In the genomic region with DNA sequence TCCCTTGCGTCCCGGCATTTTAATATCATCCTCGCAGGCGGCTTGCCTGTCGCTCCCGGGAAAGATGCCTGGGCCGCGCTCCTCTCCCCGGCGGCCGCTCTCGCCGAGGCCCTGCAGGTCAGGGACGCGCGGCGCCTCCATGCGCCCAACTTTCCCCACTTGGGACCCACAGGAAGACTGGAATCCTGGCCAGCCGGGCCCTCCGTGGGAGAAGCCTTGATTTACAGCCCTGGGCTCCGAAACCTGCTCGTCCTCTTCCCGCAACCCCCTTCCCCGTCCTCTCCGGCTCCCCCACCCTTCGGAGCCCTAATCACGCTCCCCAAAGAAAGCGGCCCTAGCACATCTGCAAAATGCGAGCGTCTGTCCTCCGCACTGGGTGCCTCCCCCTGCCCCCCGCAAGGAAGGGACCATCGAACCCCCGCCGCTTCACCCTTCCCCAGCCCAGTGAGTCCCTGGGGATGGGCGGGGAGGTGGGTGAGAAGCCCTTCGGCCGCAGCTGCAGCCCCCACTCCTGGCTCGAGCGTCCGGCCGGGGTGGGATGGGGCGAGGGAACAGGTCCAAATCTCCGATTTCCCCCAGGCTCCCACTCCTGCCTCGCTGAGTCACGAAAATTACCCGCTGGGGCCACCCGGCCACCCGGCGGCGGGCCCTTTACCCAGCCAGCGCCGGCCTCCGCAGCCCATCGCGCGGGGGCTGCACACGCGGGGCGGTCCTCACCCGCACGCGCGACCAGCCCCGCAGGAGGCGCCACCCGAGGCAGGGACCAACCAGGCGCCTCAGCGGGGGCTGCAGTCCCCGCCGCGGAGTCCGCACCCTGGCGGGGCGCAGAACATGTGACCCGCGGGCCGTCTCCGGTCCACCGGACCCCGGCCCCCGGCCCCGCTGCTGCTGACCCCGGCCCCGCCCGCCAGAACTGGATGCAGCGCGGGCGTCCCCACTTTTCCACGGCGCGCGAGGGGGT, we compare ENCODE assay signal across 8 cellular contexts. TPM values are rescaled to one million over a fixed set of nuclear protein-coding genes. Genes with fewer than 3 reads are reported as not detected.
DNase-seq lines count a peak whose midpoint lies in the region; ATAC-seq and TF ChIP-seq lines count a peak whose summit lies in the region.

No MANE protein-coding gene starts in this region.

- WGBS in endodermal cell (ENCODE audit: insufficient coverage in 1 of 2, insufficient read length in 1 of 2), 2 experiments: 1 to 2% methylated on average over 35 to 91 of the region's 93 CpGs

- H3K4me3 ChIP-seq in LNCaP clone FGC (ENCODE audit: low read depth, low read length): peak overlapping the region; percentile 59
- H3K4me3 ChIP-seq in endodermal cell (ENCODE audit: low read length): peak overlapping the region; percentile 75

- DNase-seq in AG08395 (ENCODE audit: low spot score) (peak; percentile 28), LNCaP clone FGC (ENCODE audit: low read depth) (no peak), endodermal cell (peak; percentile 74), NCI-H2029 treated with DMSO at 0.1 percent for 48 hours (lab: John Stamatoyannopoulos, UW) (no peak), pons (ENCODE audit: low spot score) (no peak)
- DNase-seq in naive thymus-derived CD8-positive, alpha-beta T cell: no peak

- no peaks in the 10 kb centered on the region for H3K9me3 ChIP-seq in endodermal cell (ENCODE audit: control insufficient read depth, low read length)

- peak; percentile 11 for ATAC-seq in GM19452 (IDR thresholded peaks at IDR 0.05; ENCODE audit: unreplicated experiment)
- peak; percentile 23 for ATAC-seq in naive thymus-derived CD8-positive, alpha-beta T cell
- no peak for ATAC-seq in HG03139 (IDR thresholded peaks at IDR 0.05; ENCODE audit: unreplicated experiment)

- H3K9me3 Mint-ChIP-seq in endodermal cell: no peaks in the 10 kb centered on the region
- H3K9me3 Mint-ChIP-seq in naive thymus-derived CD8-positive, alpha-beta T cell: peaks cover 0 to 7% (median 3%) of the 10 kb centered on the region in 9 donors

- no peaks in the 10 kb centered on the region for H3K4me1 ChIP-seq in endodermal cell (ENCODE audit: control insufficient read depth, insufficient read depth, low read length)

- H3K36me3 Mint-ChIP-seq in endodermal cell (ENCODE audit: low read depth): no peaks in the 10 kb centered on the region
- H3K36me3 Mint-ChIP-seq in naive thymus-derived CD8-positive, alpha-beta T cell: peaks cover 0 to 11% (median 5%) of the 10 kb centered on the region in 3 donors

- peaks cover 4% of the 10 kb centered on the region for H3K4me1 Mint-ChIP-seq in endodermal cell
- H3K4me1 Mint-ChIP-seq in naive thymus-derived CD8-positive, alpha-beta T cell: peaks cover 5 to 22% (median 13%) of the 10 kb centered on the region in 4 donors

- H3K9ac ChIP-seq in endodermal cell (ENCODE audit: extremely low read depth, low read length, poor library complexity, severe bottlenecking): no peak overlapping the region

- peaks cover 69% of the 10 kb centered on the region for H3K27me3 Mint-ChIP-seq in endodermal cell (ENCODE audit: insufficient read depth)
- H3K27me3 Mint-ChIP-seq in naive thymus-derived CD8-positive, alpha-beta T cell: peaks cover 55 to 87% (median 63%) of the 10 kb centered on the region in 5 donors

- no peak overlapping the region for H3K27ac ChIP-seq in endodermal cell (ENCODE audit: low read depth, low read length)

- H3K4me3 Mint-ChIP-seq in endodermal cell: peak overlapping the region; percentile 65
- H3K4me3 Mint-ChIP-seq in naive thymus-derived CD8-positive, alpha-beta T cell: peak overlapping the region in 8 of 10 donors; percentile 45 to 61 (median 55)

- peaks cover 67% of the 10 kb centered on the region for H3K27me3 ChIP-seq in endodermal cell (ENCODE audit: control insufficient read depth, insufficient read depth, low read length, poor library complexity, severe bottlenecking)

- no peaks in the 10 kb centered on the region for H3K36me3 ChIP-seq in endodermal cell (ENCODE audit: control insufficient read depth, insufficient read depth, low read length)

- H3K27ac Mint-ChIP-seq in endodermal cell: no peak overlapping the region
- H3K27ac Mint-ChIP-seq in naive thymus-derived CD8-positive, alpha-beta T cell: peak overlapping the region in 1 of 10 donors; percentile 53

- TF ChIP-seq CTCF in LNCaP clone FGC (IDR thresholded peaks at IDR 0.05; ENCODE audit: control insufficient read depth, extremely low read depth, insufficient read depth) (no peak), endodermal cell (conservative IDR thresholded peaks at IDR 0.05) (no peak)

- POLR2A ChIA-PET in naive thymus-derived CD8-positive, alpha-beta T cell (lab: Charles Lee): no interaction called here

RNA-seq across cellular contexts. Expression of a gene that starts 0.7 kb away (rescaled TPM):
- 10 to 100 TPM; 13.9 to 15.4 TPM for total RNA-seq in endodermal cell
- 5.3 TPM for polyA plus RNA-seq in endodermal cell (2013, experiment 1 of 2)
- polyA plus RNA-seq in endodermal cell (2013, experiment 2 of 2): 4.5 TPM
- total RNA-seq in naive thymus-derived CD8-positive, alpha-beta T cell: not detected
- not detected for polyA plus RNA-seq in naive thymus-derived CD8-positive, alpha-beta T cell

Comparison
In these comparisons a context has a peak if more than half of its experiments do, and no peak if none do; other contexts are left out.
1. DNase-seq: peak in AG08395 (single experiment) and endodermal cell (single experiment); none in LNCaP clone FGC (single experiment), naive thymus-derived CD8-positive, alpha-beta T cell (0 of 10), NCI-H2029 treated with DMSO at 0.1 percent for 48 hours (single experiment) and pons (single experiment).
2. RNA of a gene that starts 0.7 kb away (total RNA-seq): 13.9 to 15.4 TPM in endodermal cell; not detected in naive thymus-derived CD8-positive, alpha-beta T cell; every median in the first group is over 10 times any median in the second.